ENCODE assay signal across 8 cellular contexts in genomic region chr5:138032572-138033274, GRCh38. TPM values are rescaled to one million over a fixed set of nuclear protein-coding genes. Genes with fewer than 3 reads are reported as not detected.
DNase-seq lines count a peak whose midpoint lies in the region; ATAC-seq and TF ChIP-seq lines count a peak whose summit lies in the region.

Gene FAM13B (minus strand): TSS chr5:138033079. CDS start chr5:138019111, 13,968 bp downstream.

- peaks cover 56% of the 10 kb centered on the region for H3K4me1 Mint-ChIP-seq in dendritic cell treated with granulocyte-macrophage colony-stimulating factor and Interleukin-4, amounts not matched to agents 40 ng/mL and 50 ng/mL, for 4 days (ENCODE audit: low read depth)

- H3K27ac ChIP-seq in right lobe of liver, result peak within 1 kb of the TSS; percentile 92 to 99 (median 98)

- ATAC-seq in GM19043 (IDR thresholded peaks at IDR 0.05; ENCODE audit: low read depth, unreplicated experiment), result peak; percentile 48
- ATAC-seq in HG03378 (IDR thresholded peaks at IDR 0.05; ENCODE audit: unreplicated experiment), result peak; percentile 19
- ATAC-seq in right lobe of liver, result peak; percentile 91 to 95 (median 92)

- no peaks in the 10 kb centered on the region for H3K27me3 Mint-ChIP-seq in dendritic cell treated with granulocyte-macrophage colony-stimulating factor and Interleukin-4, amounts not matched to agents 40 ng/mL and 50 ng/mL, for 4 days

- H3K36me3 ChIP-seq in right lobe of liver, result no peaks in the 10 kb centered on the region

- peaks cover 36% of the 10 kb centered on the region for H3K36me3 Mint-ChIP-seq in dendritic cell treated with granulocyte-macrophage colony-stimulating factor and Interleukin-4, amounts not matched to agents 40 ng/mL and 50 ng/mL, for 4 days (ENCODE audit: low read depth)

- H3K27ac Mint-ChIP-seq in dendritic cell treated with granulocyte-macrophage colony-stimulating factor and Interleukin-4, amounts not matched to agents 40 ng/mL and 50 ng/mL, for 4 days, result peak within 1 kb of the TSS; percentile 98

- peak in 1 of 4 donors; percentile 8 for TF ChIP-seq CTCF in right lobe of liver (IDR thresholded peaks at IDR 0.05)

- H3K4me3 Mint-ChIP-seq in dendritic cell treated with granulocyte-macrophage colony-stimulating factor and Interleukin-4, amounts not matched to agents 40 ng/mL and 50 ng/mL, for 4 days, result peak within 1 kb of the TSS; percentile 86

- intact Hi-C loops in dendritic cell treated with granulocyte-macrophage colony-stimulating factor and Interleukin-4, amounts not matched to agents 40 ng/mL and 50 ng/mL, for 4 days (cut with micrococcal nuclease), result loop anchor here (2.0 to 5.0 kb wide), 3 partner anchors 35 to 300 kb away; partner anchors contain the start of genes CDC25C and HNRNPA0
- intact Hi-C loops in right lobe of liver (cut with DNase I), result no loop called here

- no peaks in the 10 kb centered on the region for H3K27me3 ChIP-seq in right lobe of liver

- H3K9me3 ChIP-seq in right lobe of liver, result no peaks in the 10 kb centered on the region

- H3K4me1 ChIP-seq in right lobe of liver, result peaks cover 0 to 23% (median 8%) of the 10 kb centered on the region in 4 donors

- H3K4me3 ChIP-seq in right lobe of liver, result peak within 1 kb of the TSS; percentile 96 to 97 (median 97)

- DNase-seq in Ammon's horn (ENCODE audit: low spot score) (peak; percentile 86), NCI-H526 (lab: John Stamatoyannopoulos, UW) (peak; percentile 79 to 91), right lobe of liver (peak; percentile 85 to 89 (median 88))
- peak; percentile 60 to 69 for DNase-seq in activated CD4-positive, alpha-beta T cell treated with anti-CD3 and anti-CD28 coated beads, Interleukin-2, amount 50 U/mL, for 24 hours (ENCODE audit: low read depth in 1 of 2, low spot score in 1 of 2)
- peak; percentile 47 to 70 (median 68) for DNase-seq in stimulated activated CD4-positive, alpha-beta T cell treated with anti-CD3 and anti-CD28 coated beads, TNF-alpha, amount 100 ng/mL, for 1 hour (ENCODE audit: low read depth in 3 of 3, low spot score in 1 of 3)

- TF ChIP-seq POLR2A in right lobe of liver (IDR thresholded peaks at IDR 0.05), result peak; percentile 78

- no peaks in the 10 kb centered on the region for H3K9me3 Mint-ChIP-seq in dendritic cell treated with granulocyte-macrophage colony-stimulating factor and Interleukin-4, amounts not matched to agents 40 ng/mL and 50 ng/mL, for 4 days

- WGBS in right lobe of liver (ENCODE audit: insufficient coverage, low coverage, low lambda C conversion rate, missing lambda C conversion rate), result 1% methylated on average over 15 of the region's 76 CpGs

RNA-seq across cellular contexts. Expression of gene FAM13B, which starts in this region (rescaled TPM):
- total RNA-seq in right lobe of liver, result 10 to 100 TPM in 1 of 6 experiments, 1 to 10 TPM in 5; 6.0 to 12.4 (median 6.5) TPM

Comparison
In these comparisons a context has a peak if more than half of its experiments do, and no peak if none do; other contexts are left out.
1. Peak in every context shown above with its lines: DNase-seq, ATAC-seq, H3K4me3 ChIP-seq and H3K27ac ChIP-seq.
2. ATAC-seq: peak in every context shown above with its lines; median percentile 92 in right lobe of liver; 48 in GM19043; 19 in HG03378.